8 cellular contexts compared by ENCODE assay signal in the genomic region with DNA sequence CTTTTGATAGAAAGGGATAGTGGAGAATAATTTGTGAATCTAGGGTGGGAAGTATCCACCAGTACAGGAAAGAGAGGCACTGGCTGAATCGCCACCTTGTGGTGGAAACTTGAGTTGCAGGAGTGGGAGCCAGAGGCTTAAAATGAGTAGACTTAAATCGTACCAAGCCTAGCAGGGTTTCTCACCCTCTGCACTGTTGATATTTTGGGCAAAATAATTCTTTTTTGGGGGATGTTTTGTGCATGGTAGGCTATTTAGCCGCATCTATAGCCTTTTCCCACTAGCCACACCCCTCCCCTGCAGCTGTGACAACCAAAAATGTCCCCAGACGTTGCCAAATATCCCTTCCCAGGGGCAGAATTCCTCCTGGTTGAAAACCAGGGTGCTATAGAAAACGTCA.
A peak's percentile ranks its signal among the peaks of the same experiment; 100 is the strongest.
DNase-seq lines count a peak whose midpoint lies in the region; ATAC-seq and TF ChIP-seq lines count a peak whose summit lies in the region.

No MANE protein-coding gene starts in this region.

- H3K9me3 ChIP-seq in SK-N-MC (ENCODE audit: low read depth, low read length) (no peaks in the 10 kb centered on the region), parathyroid adenoma (ENCODE audit: control insufficient read depth, low read length) (no peaks in the 10 kb centered on the region), upper lobe of left lung (no peaks in the 10 kb centered on the region)

- no peak overlapping the region for H3K4me2 ChIP-seq in parathyroid adenoma (ENCODE audit: low read length)

- H3K4me1 ChIP-seq in parathyroid adenoma (no peaks in the 10 kb centered on the region), upper lobe of left lung (no peaks in the 10 kb centered on the region)

- H3K4me3 ChIP-seq in SK-N-MC, result no peak overlapping the region
- no peak overlapping the region for H3K4me3 ChIP-seq in parathyroid adenoma (ENCODE audit: low read depth, low read length)
- H3K4me3 ChIP-seq in upper lobe of left lung, result no peak overlapping the region

- no peak overlapping the region for H2AFZ ChIP-seq in parathyroid adenoma

- WGBS in upper lobe of left lung, 2 donors, result 11 to 17% methylated on average over 5 of the region's 5 CpGs

- TF ChIP-seq POLR2A in upper lobe of left lung (IDR thresholded peaks at IDR 0.05), result no peak

- H3K9ac ChIP-seq in SK-N-MC (ENCODE audit: insufficient read length) (no peak overlapping the region), parathyroid adenoma (no peak overlapping the region)

- TF ChIP-seq CTCF in parathyroid adenoma (IDR thresholded peaks at IDR 0.05), result peak; percentile 94
- TF ChIP-seq CTCF in upper lobe of left lung (IDR thresholded peaks at IDR 0.05), result peak; percentile 73 to 93 (median 84)

- ATAC-seq in upper lobe of left lung (ENCODE audit: low FRiP score in 2 of 2), result peak in 1 of 2 donors; percentile 85

- H3K27ac ChIP-seq in SK-N-MC, result no peak overlapping the region
- no peak overlapping the region for H3K27ac ChIP-seq in parathyroid adenoma
- H3K27ac ChIP-seq in upper lobe of left lung, result no peak overlapping the region

- H3K27me3 ChIP-seq in parathyroid adenoma (ENCODE audit: control insufficient read depth, insufficient read depth, low read length) (no peaks in the 10 kb centered on the region), upper lobe of left lung (no peaks in the 10 kb centered on the region)

- no peak for TF ChIP-seq EP300 in upper lobe of left lung (IDR thresholded peaks at IDR 0.05)

- DNase-seq in NCI-H510A treated with DMSO at 0.1 percent for 48 hours (lab: John Stamatoyannopoulos, UW) (peak; percentile 75), NCI-H510A (lab: John Stamatoyannopoulos, UW) (no peak), LoVo (ENCODE audit: low spot score) (peak; percentile 70), SK-N-MC (ENCODE audit: low read depth, low spot score) (peak; percentile 42), glomerular endothelial cell (ENCODE audit: extremely low read depth, low read depth, low spot score) (peak; percentile 52), upper lobe of left lung (peak in 1 of 2 donors; percentile 63)
- peak; percentile 81 for DNase-seq in activated naive CD4-positive, alpha-beta T cell treated with Interleukin-2 at 50 U/mL for 16 hours

- H3K36me3 ChIP-seq in SK-N-MC (ENCODE audit: insufficient read depth, low read length) (no peaks in the 10 kb centered on the region), parathyroid adenoma (ENCODE audit: control insufficient read depth, insufficient read depth, low read length) (no peaks in the 10 kb centered on the region), upper lobe of left lung (no peaks in the 10 kb centered on the region)

- H3K79me2 ChIP-seq in parathyroid adenoma, result no peaks in the 10 kb centered on the region
